In the genomic region with DNA sequence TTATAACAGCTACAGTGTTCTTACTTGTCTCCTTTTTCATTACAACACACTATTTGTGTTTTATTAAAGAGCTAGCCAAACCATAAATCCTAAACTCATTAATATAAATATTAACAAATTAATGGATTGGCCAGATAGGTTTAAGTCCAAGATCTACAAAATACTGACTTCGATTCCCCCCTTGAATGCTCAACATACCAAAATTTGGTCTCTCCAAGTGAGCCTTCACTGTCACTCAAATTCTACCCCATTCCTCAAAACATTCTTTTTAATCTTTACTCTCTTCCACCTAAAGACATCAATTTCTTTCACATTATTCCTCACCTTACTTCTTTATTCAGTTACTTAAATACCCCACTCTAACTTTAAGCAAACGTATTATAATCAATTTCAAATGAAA, we compare ENCODE assay signal across 3 cellular contexts.
"Had no signal": no experiment of that assay in that cellular context is flagged by ENCODE, and none has a peak within 500 bp of the region (broad histone marks: within the 10 kb centered on the region; RNA-seq: fewer than 3 reads in every experiment).

No MANE protein-coding gene starts in this region.

- H3K4me3 ChIP-seq: GM12878 had no signal

- DNase-seq: GDM1, GF-D8 had no signal
